ENCODE assay signal across 16 cellular contexts in genomic region chr22:23453277-23453676, GRCh38.
DNase-seq lines count a peak whose midpoint lies in the region; FAIRE-seq and TF ChIP-seq lines count a peak whose summit lies in the region.
"Had no signal": no experiment of that assay in that cellular context is flagged by ENCODE, and none has a peak within 500 bp of the region (broad histone marks: within the 10 kb centered on the region; RNA-seq: fewer than 3 reads in every experiment).

No MANE protein-coding gene starts in this region.

- H3K4me1 ChIP-seq in esophagus muscularis mucosa: no peaks in the 10 kb centered on the region

- TF ChIP-seq POLR2A in esophagus muscularis mucosa (IDR thresholded peaks at IDR 0.05; ENCODE audit: low read depth): no peak

- H3K9me3 ChIP-seq in esophagus muscularis mucosa: no peaks in the 10 kb centered on the region
- H3K9me3 ChIP-seq: BLaER1 had no signal

- TF ChIP-seq EP300 in esophagus muscularis mucosa (IDR thresholded peaks at IDR 0.05): no peak

- no peaks in the 10 kb centered on the region for H3K9me3 Mint-ChIP-seq in neural crest cell
- H3K9me3 Mint-ChIP-seq: CD4-positive, alpha-beta memory T cell; H9 had no signal

- 79% methylated on average over 9 of the region's 9 CpGs for WGBS in esophagus muscularis mucosa

- H3K4me3 Mint-ChIP-seq in neural crest cell: no peak overlapping the region
- H3K4me3 Mint-ChIP-seq: CD14-positive monocyte; CD4-positive, alpha-beta memory T cell; H9 had no signal

- H3K4me1 Mint-ChIP-seq in neural crest cell: peaks cover 9% of the 10 kb centered on the region

- peaks cover 0 to 33% (median 0%) of the 10 kb centered on the region in 4 donors for H3K27me3 ChIP-seq in esophagus muscularis mucosa
- H3K27me3 ChIP-seq: BLaER1 had no signal

- TF ChIP-seq CTCF in D721Med (IDR thresholded peaks at IDR 0.05; ENCODE audit: insufficient read depth, missing control alignments): no peak
- TF ChIP-seq CTCF in esophagus muscularis mucosa (IDR thresholded peaks at IDR 0.05): no peak
- no peak for TF ChIP-seq CTCF in neural crest cell (conservative IDR thresholded peaks at IDR 0.05)

- H3K27ac Mint-ChIP-seq in neural crest cell (ENCODE audit: unreplicated experiment): peak overlapping the region; percentile 40
- H3K27ac Mint-ChIP-seq: CD14-positive monocyte; CD4-positive, alpha-beta memory T cell; H9 had no signal

- FAIRE-seq in D721Med (lab: Jason Lieb, UNC) (peak; percentile 6), urothelium cell line (lab: Jason Lieb, UNC) (peak; percentile 17)
- FAIRE-seq: GM12878, H1 had no signal

- H3K36me3 Mint-ChIP-seq in neural crest cell (ENCODE audit: low read depth): no peaks in the 10 kb centered on the region
- H3K36me3 Mint-ChIP-seq: CD14-positive monocyte; CD4-positive, alpha-beta memory T cell had no signal

- H3K27ac ChIP-seq in esophagus muscularis mucosa (replicated peaks in 1 of 4): no peak overlapping the region
- H3K27ac ChIP-seq: BLaER1 had no signal

- DNase-seq in D721Med (ENCODE audit: insufficient read length, low spot score) (no peak), esophagus muscularis mucosa (ENCODE audit: extremely low spot score) (peak; percentile 62), neural crest cell (ENCODE audit: low read depth, low spot score) (no peak), urothelium cell line (ENCODE audit: low spot score) (no peak), NCI-H345 (lab: John Stamatoyannopoulos, UW) (no peak), DMS79 treated with DMSO at 0.1 percent for 48 hours (lab: John Stamatoyannopoulos, UW) (no peak), NCI-H510A treated with DMSO at 0.1 percent for 48 hours (lab: John Stamatoyannopoulos, UW) (no peak)
- DNase-seq: 8988T; CD4-positive, alpha-beta memory T cell; DND-41; EL; H9 had no signal

- H3K4me3 ChIP-seq in esophagus muscularis mucosa: no peak overlapping the region
- H3K4me3 ChIP-seq: BLaER1, GM12878 had no signal

- H3K27me3 Mint-ChIP-seq in neural crest cell (ENCODE audit: low read depth): peaks cover 4% of the 10 kb centered on the region

- intact Hi-C loops in esophagus muscularis mucosa (cut with DNase I): no loop called here

- H3K36me3 ChIP-seq in esophagus muscularis mucosa: no peaks in the 10 kb centered on the region
- H3K36me3 ChIP-seq: BLaER1 had no signal
